In the genomic region with DNA sequence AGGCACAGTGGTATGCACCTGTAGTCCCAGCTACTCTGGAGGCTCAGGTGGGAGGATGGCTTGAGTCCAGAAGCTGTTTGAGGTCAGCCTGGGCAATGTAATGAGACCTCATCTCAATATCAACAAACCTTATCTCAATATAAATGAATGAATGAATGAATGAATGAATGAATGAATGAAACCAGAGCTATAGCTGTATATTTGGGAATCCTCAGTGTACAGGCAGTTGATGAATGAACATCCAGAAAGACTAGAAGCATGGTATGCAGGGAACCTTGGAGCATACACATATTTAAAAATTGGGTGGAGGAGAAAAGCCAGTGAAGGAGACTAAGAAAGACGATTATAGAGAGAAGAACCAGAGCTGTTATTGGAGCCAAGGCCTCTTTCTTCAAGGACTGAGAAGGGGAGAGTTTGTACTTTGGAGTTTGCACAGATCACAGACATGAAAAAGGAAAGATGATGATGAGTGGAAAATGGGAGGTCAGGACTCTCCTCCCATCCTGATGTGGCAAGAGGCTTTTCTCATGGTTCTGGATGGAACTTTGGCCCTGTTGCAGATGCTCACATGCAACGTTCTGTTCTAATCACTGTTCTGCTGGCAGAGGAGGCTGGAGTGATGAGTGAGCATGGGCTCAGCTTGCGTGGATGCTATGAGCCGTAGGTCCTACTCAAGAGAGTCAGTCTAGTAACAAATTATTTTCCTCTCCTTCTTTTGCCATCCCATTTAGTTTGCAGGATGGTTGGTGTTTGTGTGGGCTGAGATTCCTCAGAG, we compare ENCODE assay signal across 15 cellular contexts.
A peak's percentile ranks its signal among the peaks of the same experiment; 100 is the strongest.
DNase-seq lines count a peak whose midpoint lies in the region; ATAC-seq and TF ChIP-seq lines count a peak whose summit lies in the region.
"Had no signal": no experiment of that assay in that cellular context is flagged by ENCODE, and none has a peak within 500 bp of the region (broad histone marks: within the 10 kb centered on the region; RNA-seq: fewer than 3 reads in every experiment).

No MANE protein-coding gene starts in this region.

- no peaks in the 10 kb centered on the region for H3K27me3 Mint-ChIP-seq in activated CD8-positive, alpha-beta memory T cell treated with anti-CD3 and anti-CD28 coated beads, Interleukin-2, amount 10 ng/mL, durations not matched to agents 7 days and 5 days
- H3K27me3 Mint-ChIP-seq in activated T-helper 17 cell treated with anti-CD3 and anti-CD28 coated beads, Interleukin-2, amount 50 U/mL, for 72 hours = no peaks in the 10 kb centered on the region

- no peak for TF ChIP-seq EP300 in sigmoid colon (IDR thresholded peaks at IDR 0.05)

- 76 to 80% methylated on average over 4 of the region's 4 CpGs for WGBS in sigmoid colon, 2 donors

- peaks cover 37% of the 10 kb centered on the region for H3K36me3 Mint-ChIP-seq in activated CD8-positive, alpha-beta memory T cell treated with anti-CD3 and anti-CD28 coated beads, Interleukin-2, amount 10 ng/mL, durations not matched to agents 7 days and 5 days
- H3K36me3 Mint-ChIP-seq in activated T-helper 17 cell treated with anti-CD3 and anti-CD28 coated beads, Interleukin-2, amount 50 U/mL, for 72 hours (ENCODE audit: low read depth) = peaks cover 63% of the 10 kb centered on the region

- H3K27ac Mint-ChIP-seq in activated CD8-positive, alpha-beta memory T cell treated with anti-CD3 and anti-CD28 coated beads, Interleukin-2, amount 10 ng/mL, durations not matched to agents 7 days and 5 days = peak overlapping the region; percentile 74
- peak overlapping the region; percentile 79 for H3K27ac Mint-ChIP-seq in activated T-helper 17 cell treated with anti-CD3 and anti-CD28 coated beads, Interleukin-2, amount 50 U/mL, for 72 hours

- no peak overlapping the region for H3K4me3 Mint-ChIP-seq in activated CD8-positive, alpha-beta memory T cell treated with anti-CD3 and anti-CD28 coated beads, Interleukin-2, amount 10 ng/mL, durations not matched to agents 7 days and 5 days
- H3K4me3 Mint-ChIP-seq in activated T-helper 17 cell treated with anti-CD3 and anti-CD28 coated beads, Interleukin-2, amount 50 U/mL, for 72 hours = peak overlapping the region; percentile 19
- H3K4me3 Mint-ChIP-seq: naive B cell had no signal

- ATAC-seq in activated CD8-positive, alpha-beta memory T cell treated with anti-CD3 and anti-CD28 coated beads, Interleukin-2, amount 10 ng/mL, durations not matched to agents 7 days and 5 days = no peak
- no peak for ATAC-seq in activated T-helper 17 cell treated with anti-CD3 and anti-CD28 coated beads, Interleukin-2, amount 50 U/mL, for 72 hours (replicated peaks)
- ATAC-seq in left ventricle myocardium superior (peak; percentile 38), thoracic aorta (ENCODE audit: insufficient number of reproducible peaks, low FRiP score, low read depth) (peak; percentile 42)

- no peaks in the 10 kb centered on the region for H3K36me3 ChIP-seq in thoracic aorta
- no peaks in the 10 kb centered on the region for H3K36me3 ChIP-seq in HAP-1 (replicated peaks)
- H3K36me3 ChIP-seq in sigmoid colon = no peaks in the 10 kb centered on the region

- intact Hi-C loops in left ventricle myocardium superior (cut with micrococcal nuclease) = no loop called here
- intact Hi-C loops in sigmoid colon (cut with DNase I) = no loop called here

- peaks cover 3 to 14% of the 10 kb centered on the region in 2 donors for H3K4me1 ChIP-seq in thoracic aorta (ENCODE audit: control insufficient read depth in 1 of 2, low read depth in 2 of 2)
- no peaks in the 10 kb centered on the region for H3K4me1 ChIP-seq in HAP-1
- peaks cover 0 to 15% (median 0%) of the 10 kb centered on the region in 4 donors for H3K4me1 ChIP-seq in sigmoid colon

- H3K27me3 ChIP-seq in thoracic aorta (replicated peaks; ENCODE audit: insufficient read depth) (no peaks in the 10 kb centered on the region), HAP-1 (ENCODE audit: low read depth) (peaks cover 7% of the 10 kb centered on the region), sigmoid colon (no peaks in the 10 kb centered on the region)

- H3K9me3 Mint-ChIP-seq in activated CD8-positive, alpha-beta memory T cell treated with anti-CD3 and anti-CD28 coated beads, Interleukin-2, amount 10 ng/mL, durations not matched to agents 7 days and 5 days (ENCODE audit: low read depth) = no peaks in the 10 kb centered on the region
- H3K9me3 Mint-ChIP-seq in activated T-helper 17 cell treated with anti-CD3 and anti-CD28 coated beads, Interleukin-2, amount 50 U/mL, for 72 hours = no peaks in the 10 kb centered on the region

- no peak overlapping the region for H3K4me3 ChIP-seq in thoracic aorta
- H3K4me3 ChIP-seq in HAP-1 = no peak overlapping the region
- H3K4me3 ChIP-seq in sigmoid colon = no peak overlapping the region

- CTCF ChIA-PET in activated CD8-positive, alpha-beta memory T cell treated with anti-CD3 and anti-CD28 coated beads, Interleukin-2, amount 10 ng/mL, durations not matched to agents 7 days and 5 days (lab: Charles Lee) = interaction anchor here (0.8 to 1.8 kb wide), 2 partner anchors 17 to 139 kb away, joined by 3 to 4 read pairs; no protein-coding TSS in a partner anchor

- TF ChIP-seq CTCF in thoracic aorta (IDR thresholded peaks at IDR 0.05) = no peak
- TF ChIP-seq CTCF in sigmoid colon (IDR thresholded peaks at IDR 0.05) = no peak

- TF ChIP-seq POLR2A in sigmoid colon (IDR thresholded peaks at IDR 0.05) = no peak

- peaks cover 90% of the 10 kb centered on the region for H3K4me1 Mint-ChIP-seq in activated CD8-positive, alpha-beta memory T cell treated with anti-CD3 and anti-CD28 coated beads, Interleukin-2, amount 10 ng/mL, durations not matched to agents 7 days and 5 days
- peaks cover 74% of the 10 kb centered on the region for H3K4me1 Mint-ChIP-seq in activated T-helper 17 cell treated with anti-CD3 and anti-CD28 coated beads, Interleukin-2, amount 50 U/mL, for 72 hours

- DNase-seq in activated CD8-positive, alpha-beta memory T cell treated with anti-CD3 and anti-CD28 coated beads, Interleukin-2, amount 10 ng/mL, durations not matched to agents 7 days and 5 days = no peak
- no peak for DNase-seq in activated CD8-positive, alpha-beta memory T cell treated with anti-CD3 and anti-CD28 coated beads, Interleukin-2, amount 50 U/mL, for 48 hours
- DNase-seq in left ventricle myocardium superior (no peak), thoracic aorta (ENCODE audit: low spot score) (no peak), epidermal melanocyte (ENCODE audit: insufficient read length, low spot score) (no peak), HAP-1 (ENCODE audit: low spot score in 2 of 2) (no peak), sigmoid colon (no peak)
- DNase-seq: ACHN; activated gamma-delta T cell treated with Interleukin-2 at 50 U/mL for 16 hours; H7; naive B cell; NCI-H1930; NCI-H526 treated with DMSO at 0.1 percent for 48 hours; stimulated activated naive CD4-positive, alpha-beta T cell had no signal

- H3K9me3 ChIP-seq in thoracic aorta (no peaks in the 10 kb centered on the region), HAP-1 (no peaks in the 10 kb centered on the region), sigmoid colon (no peaks in the 10 kb centered on the region)

- in situ Hi-C loops in HAP-1 (cut with MboI; ENCODE audit: low sequenced_read_pairs) = no loop called here

- H3K27ac ChIP-seq in thoracic aorta = no peak overlapping the region
- H3K27ac ChIP-seq in sigmoid colon = no peak overlapping the region

Comparison
In these comparisons a context has a peak if more than half of its experiments do, and no peak if none do; other contexts are left out.
1. ATAC-seq: peak in left ventricle myocardium superior (single experiment) and thoracic aorta (single experiment); none in activated CD8-positive, alpha-beta memory T cell treated with anti-CD3 and anti-CD28 coated beads, Interleukin-2, amount 10 ng/mL, durations not matched to agents 7 days and 5 days (single experiment) and activated T-helper 17 cell treated with anti-CD3 and anti-CD28 coated beads, Interleukin-2, amount 50 U/mL, for 72 hours (single experiment).